Comparison of ENCODE assay signal across 8 cellular contexts in the genomic region with DNA sequence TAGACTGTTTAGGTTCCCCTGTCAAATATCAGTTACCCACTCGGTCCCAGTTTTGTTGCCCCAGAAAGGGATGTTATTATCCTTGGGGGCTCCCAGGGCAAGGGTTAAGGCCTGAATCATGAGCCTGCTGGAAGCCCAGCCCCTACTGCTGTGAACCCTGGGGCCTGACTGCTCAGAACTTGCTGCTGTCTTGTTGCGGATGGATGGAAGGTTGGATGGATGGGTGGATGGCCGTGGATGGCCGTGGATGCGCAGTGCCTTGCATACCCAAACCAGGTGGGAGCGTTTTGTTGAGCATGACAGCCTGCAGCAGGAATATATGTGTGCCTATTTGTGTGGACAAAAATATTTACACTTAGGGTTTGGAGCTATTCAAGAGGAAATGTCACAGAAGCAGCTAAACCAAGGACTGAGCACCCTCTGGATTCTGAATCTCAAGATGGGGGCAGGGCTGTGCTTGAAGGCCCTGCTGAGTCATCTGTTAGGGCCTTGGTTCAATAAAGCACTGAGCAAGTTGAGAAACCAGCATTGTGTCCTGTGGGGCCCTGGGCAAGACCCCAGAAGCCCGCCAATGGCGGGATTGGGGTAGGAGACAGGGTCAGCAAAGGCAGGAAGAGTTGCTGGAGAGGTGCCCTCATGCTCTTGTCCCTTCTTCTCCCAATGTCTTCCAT. TPM values are rescaled to one million over a fixed set of nuclear protein-coding genes. Genes with fewer than 3 reads are reported as not detected.
DNase-seq lines count a peak whose midpoint lies in the region; ATAC-seq, FAIRE-seq and TF ChIP-seq lines count a peak whose summit lies in the region.

No MANE protein-coding gene starts in this region.

- H4K20me1 ChIP-seq in K562 (replicated peaks; ENCODE audit: control insufficient read depth, insufficient read depth, low read length) = no peaks in the 10 kb centered on the region

- no peak for TF ChIP-seq EP300 in K562 (IDR thresholded peaks at IDR 0.05; ENCODE audit: low read length)

- H3K36me3 ChIP-seq in K562 (ENCODE audit: control insufficient read depth, insufficient read depth, low read length) (peaks cover 52% of the 10 kb centered on the region; the same call in 2 of the 3 replicates), left lung (peaks cover 0 to 56% of the 10 kb centered on the region in 2 donors), tibial artery (peaks cover 41 to 52% (median 47%) of the 10 kb centered on the region in 3 donors)

- H3K27ac Mint-ChIP-seq in activated CD8-positive, alpha-beta memory T cell treated with anti-CD3 and anti-CD28 coated beads, Interleukin-2, amount 10 ng/mL, durations not matched to agents 7 days and 5 days = peak overlapping the region; percentile 53

- peak overlapping the region; percentile 43; the same call in 1 of the 2 replicates for H3K4me2 ChIP-seq in K562 (ENCODE audit: insufficient read depth, low read length)

- H3K9ac ChIP-seq in K562 (ENCODE audit: insufficient read depth in 1 of 2, low read depth in 2 of 2, low read length in 2 of 2) = peak overlapping the region; percentile 51 to 88; a peak in 3 of 4 replicates

- peaks cover 54% of the 10 kb centered on the region for H3K4me1 Mint-ChIP-seq in activated CD8-positive, alpha-beta memory T cell treated with anti-CD3 and anti-CD28 coated beads, Interleukin-2, amount 10 ng/mL, durations not matched to agents 7 days and 5 days

- TF ChIP-seq POLR2A in K562 (conservative IDR thresholded peaks at IDR 0.05) = no peak

- H3K4me1 ChIP-seq in K562 (replicated peaks in 1 of 2; ENCODE audit: control insufficient read depth in 2 of 2, insufficient read depth in 2 of 2, low read length in 2 of 2) = peaks cover 8 to 23% of the 10 kb centered on the region in 2 experiments; a peak in 4 of 5 replicates
- H3K4me1 ChIP-seq in left lung = peaks cover 69 to 94% of the 10 kb centered on the region in 2 donors
- H3K4me1 ChIP-seq in tibial artery = peaks cover 0 to 50% (median 41%) of the 10 kb centered on the region in 4 donors

- TF ChIP-seq RAD21 in K562 (CRISPR knock-in tag; conservative IDR thresholded peaks at IDR 0.05 in 1 of 2, IDR thresholded peaks at IDR 0.05 in 1 of 2) = no peak

- no peak for DNase-seq in activated CD8-positive, alpha-beta memory T cell treated with anti-CD3 and anti-CD28 coated beads, Interleukin-2, amount 10 ng/mL, durations not matched to agents 7 days and 5 days
- no peak for DNase-seq in activated CD8-positive, alpha-beta memory T cell treated with anti-CD3 and anti-CD28 coated beads, Interleukin-2, amount 50 U/mL, for 4 hours
- DNase-seq in K562 (ENCODE audit: extremely low read depth in 1 of 4, low spot score in 3 of 4) = peak; percentile 35 to 62 (median 48)
- DNase-seq in left lung = peak in 1 of 2 donors; percentile 35
- DNase-seq in tibial artery = no peak

- H3K79me2 ChIP-seq in K562 (ENCODE audit: control insufficient read depth, insufficient read depth, low read length) = no peaks in the 10 kb centered on the region

- H3K9me3 ChIP-seq in K562 (replicated peaks; ENCODE audit: control insufficient read depth, insufficient read depth, low read depth, low read length) (no peaks in the 10 kb centered on the region), left lung (no peaks in the 10 kb centered on the region), tibial artery (no peaks in the 10 kb centered on the region)

- in situ Hi-C loops in K562 (cut with MboI) = no loop called here

- no peak overlapping the region for H3K4me3 Mint-ChIP-seq in activated CD8-positive, alpha-beta memory T cell treated with anti-CD3 and anti-CD28 coated beads, Interleukin-2, amount 10 ng/mL, durations not matched to agents 7 days and 5 days

- no peak for ATAC-seq in activated CD8-positive, alpha-beta memory T cell treated with anti-CD3 and anti-CD28 coated beads, Interleukin-2, amount 10 ng/mL, durations not matched to agents 7 days and 5 days
- ATAC-seq in K562 (peak; percentile 89), left lung (peak; percentile 6), HG02970 (IDR thresholded peaks at IDR 0.05; ENCODE audit: low FRiP score, unreplicated experiment) (no peak), GM19467 (IDR thresholded peaks at IDR 0.05; ENCODE audit: unreplicated experiment) (no peak), GM21786 (IDR thresholded peaks at IDR 0.05; ENCODE audit: unreplicated experiment) (no peak)

- H3K36me3 Mint-ChIP-seq in activated CD8-positive, alpha-beta memory T cell treated with anti-CD3 and anti-CD28 coated beads, Interleukin-2, amount 10 ng/mL, durations not matched to agents 7 days and 5 days = peaks cover 52% of the 10 kb centered on the region

- 64% methylated on average over 7 of the region's 8 CpGs for WGBS in K562 (ENCODE audit: insufficient coverage, low coverage, missing lambda C conversion rate)

- intact Hi-C loops in K562 (cut with micrococcal nuclease) = no loop called here
- intact Hi-C loops in left lung (cut with DNase I) = no loop called here
- intact Hi-C loops in tibial artery (cut with DNase I; ENCODE audit: low total_unique reads) = no loop called here

- TSS peak; percentile 46 for BruUV-seq in K562 (replicated peaks; lab: Mats Ljungman, UMichigan)

- POLR2A ChIA-PET in K562 (lab: Yijun Ruan, JAX) = interaction anchor here (0.6 kb wide), 1 partner anchor 1819 kb away, joined by 3 read pairs; no protein-coding TSS in a partner anchor

- no peaks in the 10 kb centered on the region for H3K9me1 ChIP-seq in K562 (ENCODE audit: control insufficient read depth, insufficient read depth, low read length)

- CTCF ChIA-PET in activated CD8-positive, alpha-beta memory T cell treated with anti-CD3 and anti-CD28 coated beads, Interleukin-2, amount 10 ng/mL, durations not matched to agents 7 days and 5 days (lab: Charles Lee) = interaction anchor here (0.6 to 1.3 kb wide), 2 partner anchors 18 to 191 kb away, joined by 3 read pairs; no protein-coding TSS in a partner anchor
- CTCF ChIA-PET in K562 (lab: Yijun Ruan, JAX; ENCODE audit: low intra/inter-chr PET ratio) = no interaction called here

- H2AFZ ChIP-seq in K562 (ENCODE audit: low read depth, low read length) = peak overlapping the region; percentile 23; the same call in 1 of the 2 replicates

- FAIRE-seq in K562 (lab: Jason Lieb, UNC) = peak; percentile 85

- TF ChIP-seq CTCF in K562 (IDR thresholded peaks at IDR 0.05 in 2 of 3, conservative IDR thresholded peaks at IDR 0.05 in 1 of 3; ENCODE audit: insufficient read depth in 2 of 3, low read depth in 1 of 3, low read length in 3 of 3) (no peak), left lung (IDR thresholded peaks at IDR 0.05) (no peak), tibial artery (IDR thresholded peaks at IDR 0.05) (no peak)

- H3K27ac ChIP-seq in K562 (ENCODE audit: extremely low read depth, low read depth, low read length) (peak overlapping the region; percentile 70; the same call in 2 of the 3 replicates), left lung (peak overlapping the region; percentile 89 to 97), tibial artery (peak overlapping the region; percentile 93 to 96)

- no peak overlapping the region for H3K4me3 ChIP-seq in K562
- H3K4me3 ChIP-seq in left lung = no peak overlapping the region
- H3K4me3 ChIP-seq in tibial artery = no peak overlapping the region

- H3K9me3 Mint-ChIP-seq in activated CD8-positive, alpha-beta memory T cell treated with anti-CD3 and anti-CD28 coated beads, Interleukin-2, amount 10 ng/mL, durations not matched to agents 7 days and 5 days (ENCODE audit: low read depth) = no peaks in the 10 kb centered on the region

- no peaks in the 10 kb centered on the region for H3K27me3 Mint-ChIP-seq in activated CD8-positive, alpha-beta memory T cell treated with anti-CD3 and anti-CD28 coated beads, Interleukin-2, amount 10 ng/mL, durations not matched to agents 7 days and 5 days

- no peaks in the 10 kb centered on the region for H3K27me3 ChIP-seq in K562 (ENCODE audit: control insufficient read depth in 2 of 2, insufficient read depth in 2 of 2, low read length in 2 of 2)
- no peaks in the 10 kb centered on the region for H3K27me3 ChIP-seq in left lung
- H3K27me3 ChIP-seq in tibial artery = no peaks in the 10 kb centered on the region

RNA-seq across cellular contexts. Expression of gene CDC25B, which starts 9.6 kb away (rescaled TPM):
- total RNA-seq in activated CD8-positive, alpha-beta memory T cell treated with anti-CD3 and anti-CD28 coated beads, Interleukin-2, amount 10 ng/mL, durations not matched to agents 7 days and 5 days = 100 to 1,000 TPM; 194 to 312 TPM
- 36.8 and 73.0 TPM in 2 replicates for total RNA-seq in K562 (2011; cell fraction: chromatin; rRNA removed; ENCODE audit: low replicate concordance)
- 29.3 and 39.4 TPM in 2 replicates for total RNA-seq in K562 (2011; cell fraction: nucleolus; rRNA removed)
- 29.4 and 38.9 TPM in 2 replicates for total RNA-seq in K562 (2011; cell fraction: nucleoplasm; rRNA removed)
- total RNA-seq in K562 (2014; rRNA removed) (11.5 and 16.1 TPM in 2 replicates), K562 (2014; rRNA removed; fragmentation: Illumina TruSeq; extraction: Trizol) (5.9 and 7.2 TPM in 2 replicates), K562 (2015; rRNA removed; fragmentation: Illumina TruSeq; extraction: Trizol) (7.8 and 9.3 TPM in 2 replicates), K562 (2021) (31.4 and 35.7 TPM in 2 replicates), left lung (100 to 1,000 TPM; 111 to 121 TPM)
- polyA plus RNA-seq in K562 (2011; rRNA removed) (9.5 and 25.1 TPM in 2 replicates), K562 (2014; fragmentation: Illumina TruSeq; extraction: Trizol) (25.8 and 30.6 TPM in 2 replicates), K562 (2014; fragmentation: Nextera tagmentation; extraction: Ambion mirVana) (1 to 10 TPM; 2.3 to 3.1 TPM), K562 (2014; rRNA removed) (22.9 and 26.3 TPM in 2 replicates)
- 23.7 and 24.0 TPM in 2 replicates for polyA plus RNA-seq in K562 (2011; cell fraction: cytosol; rRNA removed)
- polyA plus RNA-seq in K562 (2011; cell fraction: nucleus; rRNA removed) = 72.5 and 91.0 TPM in 2 replicates
- polyA plus RNA-seq in K562 (2012) = 30.3 and 35.0 TPM in 2 replicates
- 8.0 and 11.6 TPM in 2 replicates for polyA minus RNA-seq in K562 (2011; rRNA and poly(A)+ RNA removed)
- 14.5 and 27.7 TPM in 2 replicates for polyA minus RNA-seq in K562 (2011; cell fraction: cytosol; rRNA and poly(A)+ RNA removed)
- polyA minus RNA-seq in K562 (2011; cell fraction: nucleus; rRNA and poly(A)+ RNA removed) = 9.7 and 15.1 TPM in 2 replicates

RNA-seq across cellular contexts. Expression of gene AP5S1, which starts 14.6 kb away (rescaled TPM):
- 10 to 100 TPM; 13.8 to 15.5 TPM for total RNA-seq in activated CD8-positive, alpha-beta memory T cell treated with anti-CD3 and anti-CD28 coated beads, Interleukin-2, amount 10 ng/mL, durations not matched to agents 7 days and 5 days
- total RNA-seq in K562 (2011; cell fraction: chromatin; rRNA removed; ENCODE audit: low replicate concordance) = 5.9 and 16.6 TPM in 2 replicates
- 13.9 and 14.5 TPM in 2 replicates for total RNA-seq in K562 (2011; cell fraction: nucleolus; rRNA removed)
- 11.4 and 14.7 TPM in 2 replicates for total RNA-seq in K562 (2011; cell fraction: nucleoplasm; rRNA removed)
- total RNA-seq in K562 (2014; rRNA removed) (8.8 and 12.4 TPM in 2 replicates), K562 (2014; rRNA removed; fragmentation: Illumina TruSeq; extraction: Trizol) (2.1 and 2.6 TPM in 2 replicates), K562 (2015; rRNA removed; fragmentation: Illumina TruSeq; extraction: Trizol) (5.6 and 5.7 TPM in 2 replicates), K562 (2021) (8.4 and 8.5 TPM in 2 replicates), left lung (10 to 100 TPM; 12.7 to 13.6 TPM)
- polyA plus RNA-seq in K562 (2011; rRNA removed) (3.0 and 5.5 TPM in 2 replicates), K562 (2014; fragmentation: Illumina TruSeq; extraction: Trizol) (4.4 and 7.7 TPM in 2 replicates), K562 (2014; fragmentation: Nextera tagmentation; extraction: Ambion mirVana) (1 to 10 TPM; 3.0 to 3.1 TPM), K562 (2014; rRNA removed) (4.7 and 4.8 TPM in 2 replicates)
- polyA plus RNA-seq in K562 (2011; cell fraction: cytosol; rRNA removed) = 5.5 and 8.1 TPM in 2 replicates
- polyA plus RNA-seq in K562 (2011; cell fraction: nucleus; rRNA removed) = 4.9 TPM in 2 replicates
- polyA plus RNA-seq in K562 (2012) = 7.3 and 8.8 TPM in 2 replicates
- polyA minus RNA-seq in K562 (2011; rRNA and poly(A)+ RNA removed) = 2.5 and 3.7 TPM in 2 replicates
- 6.5 and 8.3 TPM in 2 replicates for polyA minus RNA-seq in K562 (2011; cell fraction: cytosol; rRNA and poly(A)+ RNA removed)
- 4.0 and 4.6 TPM in 2 replicates for polyA minus RNA-seq in K562 (2011; cell fraction: nucleus; rRNA and poly(A)+ RNA removed)

RNA-seq across cellular contexts. Expression of gene CENPB, which starts 19.2 kb away (rescaled TPM):
- total RNA-seq in activated CD8-positive, alpha-beta memory T cell treated with anti-CD3 and anti-CD28 coated beads, Interleukin-2, amount 10 ng/mL, durations not matched to agents 7 days and 5 days = 10 to 100 TPM; 76.5 to 76.8 TPM
- 5.7 and 16.6 TPM in 2 replicates for total RNA-seq in K562 (2011; cell fraction: chromatin; rRNA removed; ENCODE audit: low replicate concordance)
- total RNA-seq in K562 (2011; cell fraction: nucleolus; rRNA removed) = 24.5 and 25.4 TPM in 2 replicates
- total RNA-seq in K562 (2011; cell fraction: nucleoplasm; rRNA removed) = 11.9 and 14.2 TPM in 2 replicates
- 59.3 and 78.6 TPM in 2 replicates for total RNA-seq in K562 (2014; rRNA removed)
- total RNA-seq in K562 (2014; rRNA removed; fragmentation: Illumina TruSeq; extraction: Trizol) = 11.4 and 15.0 TPM in 2 replicates
- total RNA-seq in K562 (2015; rRNA removed; fragmentation: Illumina TruSeq; extraction: Trizol) = 36.0 and 36.5 TPM in 2 replicates
- 61.7 and 70.8 TPM in 2 replicates for total RNA-seq in K562 (2021)
- polyA plus RNA-seq in K562 (2011; rRNA removed) = 12.7 and 14.7 TPM in 2 replicates
- polyA plus RNA-seq in K562 (2011; cell fraction: cytosol; rRNA removed) = 17.4 and 30.9 TPM in 2 replicates
- 9.2 and 12.8 TPM in 2 replicates for polyA plus RNA-seq in K562 (2011; cell fraction: nucleus; rRNA removed)
- polyA plus RNA-seq in K562 (2012) = 40.5 and 47.1 TPM in 2 replicates
- polyA plus RNA-seq in K562 (2014; fragmentation: Illumina TruSeq; extraction: Trizol) = 24.9 and 30.8 TPM in 2 replicates
- polyA plus RNA-seq in K562 (2014; fragmentation: Nextera tagmentation; extraction: Ambion mirVana) = under 1 TPM; 0.17 to 0.20 TPM
- 26.1 and 28.9 TPM in 2 replicates for polyA plus RNA-seq in K562 (2014; rRNA removed)
- polyA minus RNA-seq in K562 (2011; rRNA and poly(A)+ RNA removed) = 26.8 and 27.1 TPM in 2 replicates
- 27.7 and 39.7 TPM in 2 replicates for polyA minus RNA-seq in K562 (2011; cell fraction: cytosol; rRNA and poly(A)+ RNA removed)
- polyA minus RNA-seq in K562 (2011; cell fraction: nucleus; rRNA and poly(A)+ RNA removed) = 8.3 and 14.2 TPM in 2 replicates
- total RNA-seq in left lung = 10 to 100 TPM; 78.5 to 94.5 TPM

RNA-seq across cellular contexts. Expression of gene SPEF1, which starts 24.5 kb away (rescaled TPM):
- total RNA-seq in activated CD8-positive, alpha-beta memory T cell treated with anti-CD3 and anti-CD28 coated beads, Interleukin-2, amount 10 ng/mL, durations not matched to agents 7 days and 5 days = under 1 TPM in 1 of 2 experiments, not detected in 1; 0.18 TPM
- 0.23 TPM in 1 of 2 replicates, not detected in the other for total RNA-seq in K562 (2011; cell fraction: chromatin; rRNA removed; ENCODE audit: low replicate concordance)
- total RNA-seq in K562 (2011; cell fraction: nucleolus; rRNA removed) = 0.26 TPM in 1 of 2 replicates, not detected in the other
- not detected in 2 replicates for total RNA-seq in K562 (2011; cell fraction: nucleoplasm; rRNA removed)
- not detected in 2 replicates for total RNA-seq in K562 (2014; rRNA removed)
- total RNA-seq in K562 (2014; rRNA removed; fragmentation: Illumina TruSeq; extraction: Trizol) = not detected in 2 replicates
- not detected in 2 replicates for total RNA-seq in K562 (2015; rRNA removed; fragmentation: Illumina TruSeq; extraction: Trizol)
- not detected in 2 replicates for total RNA-seq in K562 (2021)
- 0.04 TPM in 1 of 2 replicates, not detected in the other for polyA plus RNA-seq in K562 (2011; rRNA removed)
- 0.06 TPM in 1 of 2 replicates, not detected in the other for polyA plus RNA-seq in K562 (2011; cell fraction: cytosol; rRNA removed)
- polyA plus RNA-seq in K562 (2011; cell fraction: nucleus; rRNA removed) = 0.08 and 0.24 TPM in 2 replicates
- polyA plus RNA-seq in K562 (2012) = 0.04 TPM in 1 of 2 replicates, not detected in the other
- not detected in 2 replicates for polyA plus RNA-seq in K562 (2014; fragmentation: Illumina TruSeq; extraction: Trizol)
- not detected for polyA plus RNA-seq in K562 (2014; fragmentation: Nextera tagmentation; extraction: Ambion mirVana)
- not detected in 2 replicates for polyA plus RNA-seq in K562 (2014; rRNA removed)
- polyA minus RNA-seq in K562 (2011; rRNA and poly(A)+ RNA removed) = not detected in 2 replicates
- not detected in 2 replicates for polyA minus RNA-seq in K562 (2011; cell fraction: cytosol; rRNA and poly(A)+ RNA removed)
- 0.27 TPM in 1 of 2 replicates, not detected in the other for polyA minus RNA-seq in K562 (2011; cell fraction: nucleus; rRNA and poly(A)+ RNA removed)
- total RNA-seq in left lung = 1 to 10 TPM in 1 of 2 donors, under 1 TPM in 1; 0.26 to 2.8 TPM

RNA-seq across cellular contexts. Expression of gene ADISSP, which starts 38.2 kb away (rescaled TPM):
- 10 to 100 TPM; 32.5 to 37.0 TPM for total RNA-seq in activated CD8-positive, alpha-beta memory T cell treated with anti-CD3 and anti-CD28 coated beads, Interleukin-2, amount 10 ng/mL, durations not matched to agents 7 days and 5 days
- 2.9 and 14.4 TPM in 2 replicates for total RNA-seq in K562 (2011; cell fraction: chromatin; rRNA removed; ENCODE audit: low replicate concordance)
- 19.0 and 21.1 TPM in 2 replicates for total RNA-seq in K562 (2011; cell fraction: nucleolus; rRNA removed)
- total RNA-seq in K562 (2011; cell fraction: nucleoplasm; rRNA removed) = 11.5 and 13.1 TPM in 2 replicates
- total RNA-seq in K562 (2014; rRNA removed) (65.7 and 101 TPM in 2 replicates), K562 (2014; rRNA removed; fragmentation: Illumina TruSeq; extraction: Trizol) (12.2 and 16.3 TPM in 2 replicates), K562 (2015; rRNA removed; fragmentation: Illumina TruSeq; extraction: Trizol) (34.5 and 35.8 TPM in 2 replicates), K562 (2021) (70.6 and 79.9 TPM in 2 replicates), left lung (10 to 100 TPM; 19.4 to 35.6 TPM)
- polyA plus RNA-seq in K562 (2011; rRNA removed) (22.8 and 42.8 TPM in 2 replicates), K562 (2014; fragmentation: Illumina TruSeq; extraction: Trizol) (23.4 and 63.9 TPM in 2 replicates), K562 (2014; fragmentation: Nextera tagmentation; extraction: Ambion mirVana) (1 to 10 TPM; 1.4 to 4.9 TPM), K562 (2014; rRNA removed) (37.2 and 53.4 TPM in 2 replicates)
- polyA plus RNA-seq in K562 (2011; cell fraction: cytosol; rRNA removed) = 58.3 and 121 TPM in 2 replicates
- 36.6 TPM in 2 replicates for polyA plus RNA-seq in K562 (2011; cell fraction: nucleus; rRNA removed)
- polyA plus RNA-seq in K562 (2012) = 27.7 and 47.5 TPM in 2 replicates
- 11.5 and 16.8 TPM in 2 replicates for polyA minus RNA-seq in K562 (2011; rRNA and poly(A)+ RNA removed)
- 37.8 and 38.8 TPM in 2 replicates for polyA minus RNA-seq in K562 (2011; cell fraction: cytosol; rRNA and poly(A)+ RNA removed)
- polyA minus RNA-seq in K562 (2011; cell fraction: nucleus; rRNA and poly(A)+ RNA removed) = 6.7 and 13.6 TPM in 2 replicates

Comparison
In these comparisons a context has a peak if more than half of its experiments do, and no peak if none do; other contexts are left out.
1. ATAC-seq: peak in K562 (single experiment) and left lung (single experiment); none in activated CD8-positive, alpha-beta memory T cell treated with anti-CD3 and anti-CD28 coated beads, Interleukin-2, amount 10 ng/mL, durations not matched to agents 7 days and 5 days (single experiment), HG02970 (single experiment), GM19467 (single experiment) and GM21786 (single experiment).
2. DNase-seq: peak in K562 (4 of 4); none in activated CD8-positive, alpha-beta memory T cell treated with anti-CD3 and anti-CD28 coated beads, Interleukin-2, amount 10 ng/mL, durations not matched to agents 7 days and 5 days (single experiment), activated CD8-positive, alpha-beta memory T cell treated with anti-CD3 and anti-CD28 coated beads, Interleukin-2, amount 50 U/mL, for 4 hours (single experiment) and tibial artery (0 of 2).
3. Peak in every context shown above with its lines, with median percentiles within 50 percentile points of each other: H3K27ac ChIP-seq.